9 cellular contexts compared by ENCODE assay signal in genomic region chr6:107713214-107713962, GRCh38.
A peak's percentile ranks its signal among the peaks of the same experiment; 100 is the strongest.
DNase-seq lines count a peak whose midpoint lies in the region; ATAC-seq and TF ChIP-seq lines count a peak whose summit lies in the region.
"Had no signal": no experiment of that assay in that cellular context is flagged by ENCODE, and none has a peak within 500 bp of the region (broad histone marks: within the 10 kb centered on the region; RNA-seq: fewer than 3 reads in every experiment).

No MANE protein-coding gene starts in this region.

- H3K9me3 Mint-ChIP-seq in HFFc6 = no peaks in the 10 kb centered on the region

- TF ChIP-seq POLR2A in esophagus squamous epithelium (IDR thresholded peaks at IDR 0.05) = no peak

- intact Hi-C loops in esophagus squamous epithelium (cut with DNase I) = no loop called here

- no peak overlapping the region for H3K27ac Mint-ChIP-seq in HFFc6
- peak overlapping the region; percentile 83 for H3K27ac Mint-ChIP-seq in T-helper 17 cell

- no peaks in the 10 kb centered on the region for H3K79me2 ChIP-seq in smooth muscle cell (ENCODE audit: low read depth)

- H3K4me1 ChIP-seq in esophagus squamous epithelium (peaks cover 11 to 30% (median 12%) of the 10 kb centered on the region in 3 donors), smooth muscle cell (ENCODE audit: low read depth) (no peaks in the 10 kb centered on the region)
- H3K4me1 ChIP-seq: uterus had no signal

- ATAC-seq in T-helper 17 cell (no peak), HG03159 (IDR thresholded peaks at IDR 0.05; ENCODE audit: unreplicated experiment) (no peak), GM19463 (IDR thresholded peaks at IDR 0.05; ENCODE audit: unreplicated experiment) (no peak)

- WGBS in esophagus squamous epithelium, 2 donors = 23 to 37% methylated on average over 6 to 8 of the region's 8 CpGs
- 65% methylated on average over 8 of the region's 8 CpGs for WGBS in smooth muscle cell (ENCODE audit: low lambda C conversion rate)

- H3K36me3 ChIP-seq in esophagus squamous epithelium = no peaks in the 10 kb centered on the region
- H3K36me3 ChIP-seq in smooth muscle cell (ENCODE audit: low read depth) = no peaks in the 10 kb centered on the region
- H3K36me3 ChIP-seq: uterus had no signal

- H3K27me3 Mint-ChIP-seq in HFFc6 (ENCODE audit: insufficient read depth) (peaks cover 20% of the 10 kb centered on the region), T-helper 17 cell (no peaks in the 10 kb centered on the region)

- peaks cover 21% of the 10 kb centered on the region for H3K4me1 Mint-ChIP-seq in HFFc6 (ENCODE audit: low read depth)
- peaks cover 49% of the 10 kb centered on the region for H3K4me1 Mint-ChIP-seq in T-helper 17 cell

- TF ChIP-seq CTCF in HFFc6 (IDR thresholded peaks at IDR 0.05) = no peak
- no peak for TF ChIP-seq CTCF in esophagus squamous epithelium (IDR thresholded peaks at IDR 0.05)
- no peak for TF ChIP-seq CTCF in smooth muscle cell (IDR thresholded peaks at IDR 0.05; ENCODE audit: borderline replicate concordance, insufficient read depth, poor library complexity, severe bottlenecking)

- H3K27me3 ChIP-seq in esophagus squamous epithelium = peaks cover 0 to 67% (median 0%) of the 10 kb centered on the region in 4 donors
- H3K27me3 ChIP-seq in smooth muscle cell (ENCODE audit: low read depth) = no peaks in the 10 kb centered on the region
- H3K27me3 ChIP-seq: uterus had no signal

- H3K4me2 ChIP-seq in smooth muscle cell = no peak overlapping the region

- H3F3A ChIP-seq in smooth muscle cell (ENCODE audit: low read depth) = no peaks in the 10 kb centered on the region

- DNase-seq in HFFc6 = no peak
- no peak for DNase-seq in T-helper 17 cell
- DNase-seq in esophagus squamous epithelium (lab: John Stamatoyannopoulos, UW) = no peak
- DNase-seq in stimulated activated CD4-positive, alpha-beta T cell treated with anti-CD3 and anti-CD28 coated beads, Interleukin-15, amount 100 ng/mL, for 24 hours = peak; percentile 70
- no peak for DNase-seq in RKO (ENCODE audit: low spot score)
- no peak for DNase-seq in smooth muscle cell (lab: John Stamatoyannopoulos, UW; ENCODE audit: unreplicated experiment)

- H3K9me3 ChIP-seq in T-helper 17 cell (ENCODE audit: control insufficient read depth, low read length, poor library complexity, severe bottlenecking) (no peaks in the 10 kb centered on the region), esophagus squamous epithelium (no peaks in the 10 kb centered on the region), smooth muscle cell (replicated peaks; ENCODE audit: low read depth) (no peaks in the 10 kb centered on the region)
- H3K9me3 ChIP-seq: uterus had no signal

- H3K9ac ChIP-seq in smooth muscle cell (ENCODE audit: low read depth) = no peak overlapping the region

- H2AFZ ChIP-seq in smooth muscle cell (ENCODE audit: low read depth) = no peak overlapping the region

- H3K4me3 ChIP-seq in esophagus squamous epithelium (peak overlapping the region in 2 of 4 donors; percentile 2 to 44), smooth muscle cell (no peak overlapping the region)

- H4K20me1 ChIP-seq in smooth muscle cell (ENCODE audit: low read depth) = no peaks in the 10 kb centered on the region

- H3K4me3 Mint-ChIP-seq in HFFc6 (peak overlapping the region; percentile 82), T-helper 17 cell (peak overlapping the region; percentile 81)

- peak overlapping the region in 3 of 4 donors; percentile 15 to 26 (median 16) for H3K27ac ChIP-seq in esophagus squamous epithelium
- H3K27ac ChIP-seq in smooth muscle cell (ENCODE audit: low read depth) = no peak overlapping the region

- no peaks in the 10 kb centered on the region for H3K36me3 Mint-ChIP-seq in HFFc6 (ENCODE audit: low read depth)
- peaks cover 5% of the 10 kb centered on the region for H3K36me3 Mint-ChIP-seq in T-helper 17 cell (ENCODE audit: low read depth)
